1 cellular context compared by ENCODE assay signal in genomic region chr10:73732426-73732825, GRCh38.
TF ChIP-seq lines count a peak whose summit lies in the region.

No MANE protein-coding gene starts in this region.

TF ChIP-seq in GM23338, 12 proteins besides CTCF, POLR2A, EP300 and RAD21:
- TF ChIP-seq ZNF462 (CRISPR knock-in tag; IDR thresholded peaks at IDR 0.05) (no peak), NANOG (IDR thresholded peaks at IDR 0.05; ENCODE audit: borderline replicate concordance) (no peak)
